In genomic region chr22:17802822-17803221, GRCh38 we compare ENCODE assay signal across 1 cellular context.
TF ChIP-seq lines count a peak whose summit lies in the region.

No MANE protein-coding gene starts in this region.

TF ChIP-seq in IMR-90, 13 proteins besides CTCF, POLR2A, EP300 and RAD21 (continued from another document):
- no peak for TF ChIP-seq ELK1 (IDR thresholded peaks at IDR 0.05; ENCODE audit: borderline replicate concordance, low read depth, low read length)
- TF ChIP-seq NFE2L2 (IDR thresholded peaks at IDR 0.05; ENCODE audit: low read depth, low read length): no peak
- TF ChIP-seq MXI1 (IDR thresholded peaks at IDR 0.05; ENCODE audit: borderline replicate concordance, low read depth, low read length): no peak
- TF ChIP-seq BHLHE40 (IDR thresholded peaks at IDR 0.05; ENCODE audit: low read depth, low read length): no peak
- TF ChIP-seq, protein P1, sequence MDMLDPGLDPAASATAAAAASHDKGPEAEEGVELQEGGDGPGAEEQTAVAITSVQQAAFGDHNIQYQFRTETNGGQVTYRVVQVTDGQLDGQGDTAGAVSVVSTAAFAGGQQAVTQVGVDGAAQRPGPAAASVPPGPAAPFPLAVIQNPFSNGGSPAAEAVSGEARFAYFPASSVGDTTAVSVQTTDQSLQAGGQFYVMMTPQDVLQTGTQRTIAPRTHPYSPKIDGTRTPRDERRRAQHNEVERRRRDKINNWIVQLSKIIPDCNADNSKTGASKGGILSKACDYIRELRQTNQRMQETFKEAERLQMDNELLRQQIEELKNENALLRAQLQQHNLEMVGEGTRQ (IDR thresholded peaks at IDR 0.05; ENCODE audit: low read depth, low read length): no peak
- no peak for TF ChIP-seq RCOR1 (IDR thresholded peaks at IDR 0.05; ENCODE audit: insufficient replicate concordance, low read length)
- TF ChIP-seq MAZ (IDR thresholded peaks at IDR 0.05; ENCODE audit: borderline replicate concordance, low read depth, low read length): no peak
- no peak for TF ChIP-seq CHD1 (IDR thresholded peaks at IDR 0.05; ENCODE audit: low read depth, low read length)
